ENCODE assay signal across 9 cellular contexts in the genomic region with DNA sequence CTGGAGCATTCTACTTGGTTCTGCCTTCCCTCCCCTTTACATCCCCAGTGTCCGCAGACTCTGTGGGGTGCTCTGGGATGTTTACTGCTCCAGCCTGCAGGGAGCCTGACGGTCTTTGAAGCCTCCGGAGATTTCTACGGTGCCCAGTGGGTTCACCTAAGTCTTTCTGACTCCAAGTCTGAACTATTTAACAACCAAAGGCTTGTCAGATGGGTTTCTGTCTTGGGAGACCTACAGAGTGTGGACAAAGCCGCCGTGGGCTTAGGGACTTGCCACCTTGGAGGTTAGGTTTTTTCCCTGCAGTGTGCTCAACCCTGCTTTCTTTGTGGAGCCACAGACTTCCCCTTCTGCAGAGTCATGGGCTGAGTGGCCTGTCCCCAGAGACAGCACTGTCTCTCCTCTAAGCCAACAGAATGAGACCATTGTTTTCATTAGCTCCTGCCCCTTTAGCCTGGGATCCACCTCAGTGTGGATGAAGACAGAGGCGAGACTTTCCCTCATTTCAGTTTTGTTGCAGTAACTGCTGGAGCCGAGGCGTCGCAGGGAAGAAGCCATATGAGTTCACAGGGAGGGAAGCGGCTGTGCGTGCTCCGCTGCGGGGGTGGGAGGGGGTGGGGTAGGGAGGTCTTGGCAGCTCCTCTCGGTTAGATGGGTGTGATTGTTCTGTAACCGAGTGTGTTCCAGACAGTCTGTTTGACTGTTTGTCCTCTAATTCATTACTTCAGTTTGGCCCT.
DNase-seq lines count a peak whose midpoint lies in the region; ATAC-seq and TF ChIP-seq lines count a peak whose summit lies in the region.
"Had no signal": no experiment of that assay in that cellular context is flagged by ENCODE, and none has a peak within 500 bp of the region (broad histone marks: within the 10 kb centered on the region; RNA-seq: fewer than 3 reads in every experiment).

No MANE protein-coding gene starts in this region.

- peak overlapping the region; percentile 15; the same call in 1 of the 2 replicates for H3K9ac ChIP-seq in OCI-LY3 (ENCODE audit: low read length)
- H3K9ac ChIP-seq: KMS-11 had no signal

- ATAC-seq in GM18502 (IDR thresholded peaks at IDR 0.05; ENCODE audit: poor library complexity, unreplicated experiment): peak; percentile 63
- ATAC-seq in SK-N-SH treated with all-trans-retinoic acid at 6 μM for 48 hours: no peak

- H3K4me1 ChIP-seq in OCI-LY3 (ENCODE audit: low read length) (peaks cover 76% of the 10 kb centered on the region), Peyer's patch (peaks cover 0 to 8% (median 0%) of the 10 kb centered on the region in 4 donors)

- no peak overlapping the region for H3K4me3 ChIP-seq in H7 (ENCODE audit: insufficient read depth, low read depth, low read length)
- peak overlapping the region; percentile 59 for H3K4me3 ChIP-seq in OCI-LY3 (ENCODE audit: low read length)
- H3K4me3 ChIP-seq in WERI-Rb-1 (ENCODE audit: low read depth, low read length): no peak overlapping the region
- no peak overlapping the region for H3K4me3 ChIP-seq in Peyer's patch

- peak overlapping the region; percentile 68 for H3K4me2 ChIP-seq in OCI-LY3 (ENCODE audit: low read length)
- H3K4me2 ChIP-seq: KMS-11 had no signal

- no peaks in the 10 kb centered on the region for H3K9me3 ChIP-seq in OCI-LY3 (ENCODE audit: insufficient read depth, low read length)
- no peaks in the 10 kb centered on the region for H3K9me3 ChIP-seq in WERI-Rb-1 (ENCODE audit: severe bottlenecking)
- no peaks in the 10 kb centered on the region for H3K9me3 ChIP-seq in Peyer's patch

- H3K79me2 ChIP-seq in OCI-LY3 (ENCODE audit: low read length): no peaks in the 10 kb centered on the region

- H2AFZ ChIP-seq in OCI-LY3 (ENCODE audit: low read depth, low read length): no peak overlapping the region; the same call in 1 of the 2 replicates

- no peaks in the 10 kb centered on the region for H3K27me3 ChIP-seq in H7 (ENCODE audit: control insufficient read depth, insufficient read depth, low read length)
- H3K27me3 ChIP-seq in OCI-LY3 (ENCODE audit: low read depth, low read length): peaks cover 14% of the 10 kb centered on the region; the same call in 1 of the 2 replicates
- H3K27me3 ChIP-seq in WERI-Rb-1 (ENCODE audit: insufficient read depth, low read depth, severe bottlenecking): no peaks in the 10 kb centered on the region
- H3K27me3 ChIP-seq in Peyer's patch: no peaks in the 10 kb centered on the region

- H3K27ac ChIP-seq in OCI-LY3 (ENCODE audit: low read length) (peak overlapping the region; percentile 31; the same call in 1 of the 2 replicates), WERI-Rb-1 (no peak overlapping the region), Peyer's patch (no peak overlapping the region)
- H3K27ac ChIP-seq: KMS-11 had no signal

- no peaks in the 10 kb centered on the region for H3K36me3 ChIP-seq in H7 (replicated peaks; ENCODE audit: control insufficient read depth, insufficient read depth, low read length)
- H3K36me3 ChIP-seq in OCI-LY3 (replicated peaks; ENCODE audit: low read depth, low read length): no peaks in the 10 kb centered on the region
- H3K36me3 ChIP-seq in WERI-Rb-1: no peaks in the 10 kb centered on the region
- no peaks in the 10 kb centered on the region for H3K36me3 ChIP-seq in Peyer's patch

- no peak for TF ChIP-seq CTCF in OCI-LY3 (IDR thresholded peaks at IDR 0.05; ENCODE audit: low read depth, low read length)
- no peak for TF ChIP-seq CTCF in WERI-Rb-1 (IDR thresholded peaks at IDR 0.05; ENCODE audit: low read depth, low read length)
- no peak for TF ChIP-seq CTCF in Peyer's patch (IDR thresholded peaks at IDR 0.05)

- TF ChIP-seq POLR2A in Peyer's patch (IDR thresholded peaks at IDR 0.05): no peak

- peak; percentile 62 for DNase-seq in H7
- peak; percentile 45 for DNase-seq in iPS-NIHi11 (ENCODE audit: low spot score)
- DNase-seq in WERI-Rb-1: no peak
- DNase-seq in ureter (ENCODE audit: low spot score): no peak
- no peak for DNase-seq in Peyer's patch

- no peaks in the 10 kb centered on the region for H4K20me1 ChIP-seq in OCI-LY3 (ENCODE audit: insufficient read depth, low read length)

TF ChIP-seq in SK-N-SH treated with all-trans-retinoic acid at 6 μM for 48 hours, 23 proteins besides CTCF, POLR2A, EP300 and RAD21:
- TF ChIP-seq RARB (CRISPR knock-in tag; IDR thresholded peaks at IDR 0.05) (no peak), ZFP30 (CRISPR knock-in tag; IDR thresholded peaks at IDR 0.05) (no peak), ESRRG (CRISPR knock-in tag; IDR thresholded peaks at IDR 0.05) (no peak), ISL1 (CRISPR knock-in tag; IDR thresholded peaks at IDR 0.05) (no peak), ZNF565 (CRISPR knock-in tag; conservative IDR thresholded peaks at IDR 0.05; ENCODE audit: low read depth) (no peak), BACH2 (CRISPR knock-in tag; IDR thresholded peaks at IDR 0.05; ENCODE audit: borderline replicate concordance) (no peak)
- TF ChIP-seq, protein P1, sequence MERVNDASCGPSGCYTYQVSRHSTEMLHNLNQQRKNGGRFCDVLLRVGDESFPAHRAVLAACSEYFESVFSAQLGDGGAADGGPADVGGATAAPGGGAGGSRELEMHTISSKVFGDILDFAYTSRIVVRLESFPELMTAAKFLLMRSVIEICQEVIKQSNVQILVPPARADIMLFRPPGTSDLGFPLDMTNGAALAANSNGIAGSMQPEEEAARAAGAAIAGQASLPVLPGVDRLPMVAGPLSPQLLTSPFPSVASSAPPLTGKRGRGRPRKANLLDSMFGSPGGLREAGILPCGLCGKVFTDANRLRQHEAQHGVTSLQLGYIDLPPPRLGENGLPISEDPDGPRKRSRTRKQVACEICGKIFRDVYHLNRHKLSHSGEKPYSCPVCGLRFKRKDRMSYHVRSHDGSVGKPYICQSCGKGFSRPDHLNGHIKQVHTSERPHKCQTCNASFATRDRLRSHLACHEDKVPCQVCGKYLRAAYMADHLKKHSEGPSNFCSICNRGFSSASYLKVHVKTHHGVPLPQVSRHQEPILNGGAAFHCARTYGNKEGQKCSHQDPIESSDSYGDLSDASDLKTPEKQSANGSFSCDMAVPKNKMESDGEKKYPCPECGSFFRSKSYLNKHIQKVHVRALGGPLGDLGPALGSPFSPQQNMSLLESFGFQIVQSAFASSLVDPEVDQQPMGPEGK (CRISPR knock-in tag; IDR thresholded peaks at IDR 0.05; ENCODE audit: borderline replicate concordance): no peak
- TF ChIP-seq, protein P2, sequence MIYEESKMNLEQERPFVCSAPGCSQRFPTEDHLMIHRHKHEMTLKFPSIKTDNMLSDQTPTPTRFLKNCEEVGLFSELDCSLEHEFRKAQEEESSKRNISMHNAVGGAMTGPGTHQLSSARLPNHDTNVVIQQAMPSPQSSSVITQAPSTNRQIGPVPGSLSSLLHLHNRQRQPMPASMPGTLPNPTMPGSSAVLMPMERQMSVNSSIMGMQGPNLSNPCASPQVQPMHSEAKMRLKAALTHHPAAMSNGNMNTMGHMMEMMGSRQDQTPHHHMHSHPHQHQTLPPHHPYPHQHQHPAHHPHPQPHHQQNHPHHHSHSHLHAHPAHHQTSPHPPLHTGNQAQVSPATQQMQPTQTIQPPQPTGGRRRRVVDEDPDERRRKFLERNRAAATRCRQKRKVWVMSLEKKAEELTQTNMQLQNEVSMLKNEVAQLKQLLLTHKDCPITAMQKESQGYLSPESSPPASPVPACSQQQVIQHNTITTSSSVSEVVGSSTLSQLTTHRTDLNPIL (CRISPR knock-in tag; IDR thresholded peaks at IDR 0.05; ENCODE audit: low read depth): no peak

Comparison
In these comparisons a context has a peak if more than half of its experiments do, and no peak if none do; other contexts are left out.
1. DNase-seq: peak in H7 (single experiment) and iPS-NIHi11 (single experiment); none in WERI-Rb-1 (single experiment), ureter (single experiment) and Peyer's patch (0 of 3).